ENCODE assay signal across 9 cellular contexts in the genomic region with DNA sequence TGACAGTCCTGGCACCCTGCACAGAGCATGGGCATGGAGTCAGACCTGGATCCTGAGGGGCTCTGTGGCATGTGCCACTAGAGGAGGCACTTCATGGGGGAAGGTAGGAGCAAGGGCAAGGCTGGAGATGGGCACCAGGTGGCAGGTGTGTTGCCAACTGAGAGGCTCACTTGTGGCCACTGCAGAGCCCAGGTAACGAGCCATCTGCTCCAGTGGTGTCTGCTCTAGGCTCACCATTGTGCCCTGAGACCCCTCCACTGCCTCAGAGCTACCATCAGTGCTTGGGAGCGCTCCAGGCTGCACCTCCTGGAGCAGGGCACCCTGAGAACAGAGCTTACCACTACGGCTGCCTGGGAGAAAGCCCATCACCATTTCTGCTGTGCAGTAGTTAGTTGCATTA. TPM values are rescaled to one million over a fixed set of nuclear protein-coding genes. Genes with fewer than 3 reads are reported as not detected.
DNase-seq lines count a peak whose midpoint lies in the region; ATAC-seq and TF ChIP-seq lines count a peak whose summit lies in the region.
"Had no signal": no experiment of that assay in that cellular context is flagged by ENCODE, and none has a peak within 500 bp of the region (broad histone marks: within the 10 kb centered on the region; RNA-seq: fewer than 3 reads in every experiment).

No MANE protein-coding gene starts in this region.

- no TSS peak for BruUV-seq in mammary epithelial cell (replicated peaks; lab: Mats Ljungman, UMichigan)

- H3K4me1 ChIP-seq in mammary epithelial cell (ENCODE audit: insufficient read depth, low read length) (peaks cover 11% of the 10 kb centered on the region), neural progenitor cell (peaks cover 8% of the 10 kb centered on the region)

- peaks cover 9% of the 10 kb centered on the region for H3K36me3 Mint-ChIP-seq in neural progenitor cell

- H4K20me1 ChIP-seq in mammary epithelial cell (ENCODE audit: insufficient read depth, low read length), result peaks cover 2% of the 10 kb centered on the region
- H4K20me1 ChIP-seq in neural progenitor cell (ENCODE audit: low read depth), result peaks cover 64% of the 10 kb centered on the region

- H3F3A ChIP-seq in neural progenitor cell (ENCODE audit: low read depth), result peaks cover 58% of the 10 kb centered on the region

- H3K4me3 ChIP-seq in mammary epithelial cell (replicated peaks in 1 of 3; ENCODE audit: insufficient read depth in 1 of 3, low read depth in 2 of 3, low read length in 3 of 3), result no peak overlapping the region
- peak overlapping the region; percentile 95 for H3K4me3 ChIP-seq in neural progenitor cell

- H3K27me3 ChIP-seq in mammary epithelial cell (ENCODE audit: insufficient read depth, low read length) (no peaks in the 10 kb centered on the region), neural progenitor cell (no peaks in the 10 kb centered on the region)

- WGBS in mammary epithelial cell (ENCODE audit: low coverage, missing lambda C conversion rate), result 50% methylated on average over 2 of the region's 3 CpGs

- in situ Hi-C loops in mammary epithelial cell (cut with MboI; ENCODE audit: low sequenced_read_pairs in 2 of 2), result no loop called here

- TF ChIP-seq CTCF in mammary epithelial cell (conservative IDR thresholded peaks at IDR 0.05 in 1 of 2, IDR thresholded peaks at IDR 0.05 in 1 of 2; ENCODE audit: extremely low read depth in 1 of 2, insufficient read depth in 1 of 2, low read depth in 1 of 2, low read length in 2 of 2) (peak; percentile 5 to 44), neural progenitor cell (IDR thresholded peaks at IDR 0.05) (no peak)

- H3K79me2 ChIP-seq in mammary epithelial cell (ENCODE audit: insufficient read depth, low read length) (peaks cover 38% of the 10 kb centered on the region), neural progenitor cell (ENCODE audit: low read depth) (peaks cover 14% of the 10 kb centered on the region)

- no peak overlapping the region for H3K27ac Mint-ChIP-seq in neural progenitor cell

- peaks cover 3% of the 10 kb centered on the region for H3K36me3 ChIP-seq in mammary epithelial cell (ENCODE audit: insufficient read depth, low read length)
- no peaks in the 10 kb centered on the region for H3K36me3 ChIP-seq in neural progenitor cell

- peaks cover 5% of the 10 kb centered on the region for H3K27me3 Mint-ChIP-seq in neural progenitor cell (ENCODE audit: insufficient read depth, low read depth)

- CTCF ChIA-PET in mammary epithelial cell (lab: Charles Lee; ENCODE audit: low non-redundant PET), result interaction anchor here (0.6 kb wide), 1 partner anchor 12 kb away, joined by 3 read pairs; no protein-coding TSS in a partner anchor

- no peaks in the 10 kb centered on the region for H3K9me3 Mint-ChIP-seq in neural progenitor cell

- peak; percentile 57 for DNase-seq in DMS153 (lab: John Stamatoyannopoulos, UW)
- DNase-seq in NCI-H1092 treated with DMSO at 0.1 percent for 48 hours (lab: John Stamatoyannopoulos, UW), result peak; percentile 36
- DNase-seq in mammary epithelial cell, result no peak
- DNase-seq in neural progenitor cell (ENCODE audit: low spot score), result no peak
- DNase-seq in NCI-H1930 (lab: John Stamatoyannopoulos, UW), result no peak
- no peak for DNase-seq in MV-4-11 (lab: John Stamatoyannopoulos, UW)

- peaks cover 13% of the 10 kb centered on the region for H3K4me1 Mint-ChIP-seq in neural progenitor cell

- dilution Hi-C loops in mammary epithelial cell (cut with HindIII; ENCODE audit: low sequenced_read_pairs), result no loop called here

- H3K4me3 Mint-ChIP-seq in neural progenitor cell, result peak overlapping the region; percentile 81

- no peak overlapping the region for H3K9ac ChIP-seq in mammary epithelial cell (ENCODE audit: insufficient read depth, low read length)
- no peak overlapping the region for H3K9ac ChIP-seq in neural progenitor cell
- H3K9ac ChIP-seq: KMS-11 had no signal

- ATAC-seq in GM19351 (IDR thresholded peaks at IDR 0.05; ENCODE audit: unreplicated experiment) (no peak), GM21447 (IDR thresholded peaks at IDR 0.05; ENCODE audit: unreplicated experiment) (no peak)

- H2AFZ ChIP-seq in mammary epithelial cell (ENCODE audit: low read depth, low read length), result no peak overlapping the region
- H2AFZ ChIP-seq in neural progenitor cell (replicated peaks), result no peak overlapping the region

- H3K4me2 ChIP-seq in mammary epithelial cell (ENCODE audit: insufficient read depth, low read depth, low read length), result no peak overlapping the region
- H3K4me2 ChIP-seq in neural progenitor cell, result peak overlapping the region; percentile 88

- H3K9me3 ChIP-seq in mammary epithelial cell (replicated peaks; ENCODE audit: insufficient read depth, low read length) (no peaks in the 10 kb centered on the region), neural progenitor cell (ENCODE audit: low read depth) (no peaks in the 10 kb centered on the region)

- H3K27ac ChIP-seq in mammary epithelial cell (ENCODE audit: insufficient read depth, low read depth, low read length) (no peak overlapping the region), neural progenitor cell (peak overlapping the region; percentile 7)
- H3K27ac ChIP-seq: KMS-11 had no signal

- intact Hi-C loops in mammary epithelial cell (cut with micrococcal nuclease), result no loop called here

RNA-seq across cellular contexts. Expression of a gene that starts 1.3 kb away (rescaled TPM):
- total RNA-seq in mammary epithelial cell (10 to 100 TPM; 10.7 to 79.4 TPM), neural progenitor cell (ENCODE audit: low replicate concordance) (7.1 and 11.4 TPM in 2 replicates)
- polyA plus RNA-seq in mammary epithelial cell, result 37.7 TPM
- polyA minus RNA-seq in mammary epithelial cell, result 9.9 TPM

RNA-seq across cellular contexts. Expression of a gene that starts 13.3 kb away (rescaled TPM):
- total RNA-seq in mammary epithelial cell (10 to 100 TPM; 30.3 to 42.6 TPM), neural progenitor cell (ENCODE audit: low replicate concordance) (24.3 and 39.7 TPM in 2 replicates)
- polyA plus RNA-seq in mammary epithelial cell, result 24.7 TPM
- polyA minus RNA-seq in mammary epithelial cell, result 44.9 TPM

RNA-seq across cellular contexts. Expression of a gene that starts 14.4 kb away (rescaled TPM):
- 100 to 1,000 TPM in 1 of 2 donors, 10 to 100 TPM in 1; 80.2 to 211 TPM for total RNA-seq in mammary epithelial cell
- 320 TPM for polyA plus RNA-seq in mammary epithelial cell
- polyA minus RNA-seq in mammary epithelial cell, result 116 TPM
- total RNA-seq in neural progenitor cell (ENCODE audit: low replicate concordance), result 874 and 918 TPM in 2 replicates

RNA-seq across cellular contexts. Expression of a gene that starts 20.5 kb away (rescaled TPM):
- total RNA-seq in mammary epithelial cell (1 to 10 TPM in 1 of 2 donors, under 1 TPM in 1; 0.17 to 2.8 TPM), neural progenitor cell (ENCODE audit: low replicate concordance) (not detected in 2 replicates)
- 0.29 TPM for polyA plus RNA-seq in mammary epithelial cell
- not detected for polyA minus RNA-seq in mammary epithelial cell

RNA-seq across cellular contexts. Expression of a gene that starts 50.3 kb away (rescaled TPM):
- total RNA-seq in mammary epithelial cell (10 to 100 TPM; 23.0 to 40.4 TPM), neural progenitor cell (ENCODE audit: low replicate concordance) (29.1 and 39.7 TPM in 2 replicates)
- polyA plus RNA-seq in mammary epithelial cell, result 20.0 TPM
- polyA minus RNA-seq in mammary epithelial cell, result 51.5 TPM

Comparison
In these comparisons a context has a peak if more than half of its experiments do, and no peak if none do; other contexts are left out.
1. DNase-seq: peak in DMS153 (single experiment) and NCI-H1092 treated with DMSO at 0.1 percent for 48 hours (single experiment); none in mammary epithelial cell (single experiment), neural progenitor cell (single experiment), NCI-H1930 (0 of 2) and MV-4-11 (single experiment).